Comparison of ENCODE assay signal across 27 cellular contexts in the genomic region with DNA sequence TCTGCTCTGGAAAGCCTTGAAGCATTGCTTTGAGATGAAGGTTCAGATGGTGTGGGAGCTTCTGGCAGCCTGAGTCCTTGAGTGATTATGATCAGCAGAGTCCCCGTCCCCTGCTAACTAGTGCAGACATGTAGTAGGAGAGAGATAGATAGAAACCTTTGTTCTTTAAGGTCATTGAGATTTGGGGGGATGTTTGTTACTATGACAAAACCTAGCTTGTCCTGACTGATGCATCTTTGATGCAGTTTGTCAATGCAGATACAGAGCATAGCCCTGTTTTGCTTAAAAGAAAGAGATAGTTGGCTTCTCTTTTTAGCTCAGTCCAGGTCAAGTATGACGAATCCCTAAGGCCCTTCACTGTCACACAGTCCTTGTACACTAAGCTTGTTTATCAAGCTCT.
"Had no signal": no experiment of that assay in that cellular context is flagged by ENCODE, and none has a peak within 500 bp of the region (broad histone marks: within the 10 kb centered on the region; RNA-seq: fewer than 3 reads in every experiment).

No MANE protein-coding gene starts in this region.

- FAIRE-seq: urothelium cell line had no signal

- H3K27ac ChIP-seq: stomach, suprapubic skin, testis, thoracic aorta, thyroid gland, tibial artery, tibial nerve, transverse colon, upper lobe of left lung, upper lobe of right lung, uterus, vagina had no signal

- H3K27me3 ChIP-seq: stomach, suprapubic skin, testis, thyroid gland, tibial artery, tibial nerve, transverse colon, upper lobe of left lung, upper lobe of right lung, uterus, vagina had no signal

- H3K4me1 ChIP-seq: stomach, suprapubic skin, testis, thyroid gland, tibial artery, tibial nerve, transverse colon, upper lobe of left lung, upper lobe of right lung, uterus, vagina had no signal

- H3K36me3 ChIP-seq: stomach, suprapubic skin, thoracic aorta, thyroid gland, tibial artery, tibial nerve, transverse colon, upper lobe of left lung, upper lobe of right lung, uterus, vagina had no signal

- ATAC-seq: stimulated activated effector memory CD8-positive, alpha-beta T cell treated with anti-CD3 and anti-CD28 coated beads, Interleukin-12 subunit alpha, Interleukin-12 subunit beta, amount 100 ng/mL, for 72 hours; stimulated activated memory B cell treated with anti-CD40 and anti-IgM and Interleukin-4, amounts not matched to agents 10 μg/mL and 1 μg/mL and 100 μg/mL, for 72 hours; stimulated activated naive B cell treated with anti-CD40 and anti-IgM and Interleukin-4, amounts not matched to agents 10 μg/mL and 1 μg/mL and 100 μg/mL, for 72 hours; stimulated activated naive CD8-positive, alpha-beta T cell treated with anti-CD3 and anti-CD28 coated beads, Interleukin-15, amount 100 ng/mL, for 72 hours; stimulated activated naive CD8-positive, alpha-beta T cell treated with anti-CD3 and anti-CD28 coated beads, Interleukin-15, Interleukin-2, amounts not matched to agents 100 U/mL and 50 U/mL, for 24 hours; upper lobe of right lung had no signal

- DNase-seq: stimulated activated CD4-positive, alpha-beta T cell treated with anti-CD3 and anti-CD28 coated beads, Interleukin-2, amount 100 ng/mL, for 48 hours; stimulated activated CD4-positive, alpha-beta T cell treated with anti-CD3 and anti-CD28 coated beads, Interleukin-4, amount 100 ng/mL, for 1 hour; stimulated activated CD4-positive, alpha-beta T cell treated with anti-CD3 and anti-CD28 coated beads, Interleukin-4, amount 100 ng/mL, for 24 hours; stimulated activated CD4-positive, alpha-beta T cell treated with anti-CD3 and anti-CD28 coated beads, Interleukin-4, amount 100 ng/mL, for 4 hours; stimulated activated CD8-positive, alpha-beta memory T cell treated with anti-CD3 and anti-CD28 coated beads, Interleukin-4, amount 100 ng/mL, for 48 hours; stimulated activated naive B cell treated with anti-CD40 and anti-IgM and Interleukin-4, amounts not matched to agents 10 μg/mL and 1 μg/mL and 100 μg/mL, for 72 hours; stimulated activated naive CD4-positive, alpha-beta T cell; stimulated activated naive CD4-positive, alpha-beta T cell treated with Interleukin-2 at 50 U/mL for 16 hours; stimulated activated naive CD8-positive, alpha-beta T cell treated with anti-CD3 and anti-CD28 coated beads, Interleukin-15, amount 100 ng/mL, for 72 hours; stimulated activated naive CD8-positive, alpha-beta T cell treated with anti-CD3 and anti-CD28 coated beads, Interleukin-15, Interleukin-2, amounts not matched to agents 100 U/mL and 50 U/mL, for 24 hours; stomach; substantia nigra; testis; thyroid gland; tibial artery; transverse colon; trophoblast cell; upper lobe of left lung; upper lobe of right lung; uterus had no signal

- H3K9me3 ChIP-seq: suprapubic skin, testis, thoracic aorta, thyroid gland, tibial artery, transverse colon, upper lobe of left lung, upper lobe of right lung, uterus, vagina had no signal

- H3K4me3 ChIP-seq: stomach, suprapubic skin, testis, thoracic aorta, thyroid gland, tibial artery, tibial nerve, transverse colon, upper lobe of left lung, upper lobe of right lung, uterus, vagina had no signal
